ENCODE assay signal across 21 cellular contexts in the genomic region with DNA sequence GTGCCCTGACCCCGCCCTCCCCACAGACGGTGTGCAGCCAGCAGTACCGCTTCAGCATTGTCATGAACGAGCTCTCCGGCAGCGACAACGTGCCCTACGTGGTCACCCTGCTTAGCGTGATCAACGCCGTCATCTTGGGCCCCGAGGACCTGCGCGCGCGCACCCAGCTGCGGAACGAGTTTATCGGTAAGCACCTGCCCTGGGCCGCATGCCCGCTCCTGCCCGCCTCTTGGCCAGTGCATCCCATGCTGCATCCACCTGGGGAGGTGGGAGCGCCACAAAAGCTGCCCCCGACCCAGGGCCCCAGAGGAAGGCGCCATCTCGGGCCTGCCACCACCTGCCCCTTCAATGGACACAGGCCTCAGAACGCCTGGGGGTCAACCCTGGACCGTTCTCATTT. TPM values are rescaled to one million over a fixed set of nuclear protein-coding genes. Genes with fewer than 3 reads are reported as not detected.
DNase-seq lines count a peak whose midpoint lies in the region; ATAC-seq, FAIRE-seq and TF ChIP-seq lines count a peak whose summit lies in the region.
"Had no signal": no experiment of that assay in that cellular context is flagged by ENCODE, and none has a peak within 500 bp of the region (broad histone marks: within the 10 kb centered on the region; RNA-seq: fewer than 3 reads in every experiment).

No MANE protein-coding gene starts in this region.

- no peak overlapping the region for H3K56ac ChIP-seq in H1 (replicated peaks; ENCODE audit: insufficient read length, low read depth, low read length)

- 0 out of 2 replicates have a peak overlapping the region, but pooled peaks have one; percentile 9 for H2BK5ac ChIP-seq in H1 (ENCODE audit: low read depth, low read length)

- H3K23ac ChIP-seq in H1 (ENCODE audit: insufficient read length): no peak overlapping the region

- no peak overlapping the region for H4K5ac ChIP-seq in H1 (ENCODE audit: insufficient read length, low read depth, low read length)

- no peak overlapping the region for H2BK20ac ChIP-seq in H1 (ENCODE audit: low read length)

- peaks cover 0 to 22% (median 16%) of the 10 kb centered on the region in 4 experiments; a peak in 5 of 7 replicates for H3K4me1 ChIP-seq in H1 (replicated peaks in 1 of 4; ENCODE audit: control insufficient read depth in 3 of 4, insufficient read depth in 4 of 4, low read length in 3 of 4)

- H3K79me1 ChIP-seq in H1 (ENCODE audit: low read depth, low read length): 0 out of 2 replicates have a peak, but pooled peaks cover 2% of the 10 kb centered on the region

- H3K4me3 ChIP-seq in H1 (ENCODE audit: extremely low read depth in 1 of 4, insufficient read depth in 2 of 4, low read depth in 3 of 4, low read length in 4 of 4): no peak overlapping the region
- H3K4me3 ChIP-seq: BLaER1, GM23248 had no signal

- H3K4me2 ChIP-seq in H1 (ENCODE audit: insufficient read depth in 1 of 2, low read depth in 2 of 2, low read length in 2 of 2): no peak overlapping the region
- H3K4me2 ChIP-seq: BLaER1, KMS-11 had no signal

- H2AFZ ChIP-seq in H1 (ENCODE audit: low read length): no peak overlapping the region
- H2AFZ ChIP-seq: GM23248 had no signal

- no peak for FAIRE-seq in H1 (lab: Jason Lieb, UNC)
- FAIRE-seq: GM18507 had no signal

- no peak for TF ChIP-seq CTCF in H1 (IDR thresholded peaks at IDR 0.05; ENCODE audit: control extremely low read depth in 1 of 3, insufficient read depth in 1 of 3, low read depth in 1 of 3, low read length in 3 of 3)

- no peak overlapping the region for H2AK5ac ChIP-seq in H1 (ENCODE audit: low read depth, low read length)

- TF ChIP-seq EP300 in H1 (IDR thresholded peaks at IDR 0.05; ENCODE audit: borderline replicate concordance in 1 of 2, low read depth in 2 of 2, low read length in 2 of 2): no peak

- TF ChIP-seq POLR2A in H1 (IDR thresholded peaks at IDR 0.05; ENCODE audit: control extremely low read depth in 1 of 2, low read depth in 2 of 2, low read length in 2 of 2): no peak

- no peak for TF ChIP-seq RAD21 in H1 (IDR thresholded peaks at IDR 0.05 in 1 of 2, conservative IDR thresholded peaks at IDR 0.05 in 1 of 2; ENCODE audit: low read depth in 2 of 2, low read length in 2 of 2)

- WGBS in H1 (ENCODE audit: extremely low coverage in 1 of 2, insufficient coverage in 1 of 2, insufficient read length in 1 of 2, insufficient replicate concordance in 2 of 2, low coverage in 1 of 2, low lambda C conversion rate in 2 of 2, missing lambda C conversion rate in 1 of 2), 2 experiments: 97% methylated on average over 15 of the region's 28 CpGs; no CpG with 5 or more reads in 1 of the 2 experiments

- H3K18ac ChIP-seq in H1 (ENCODE audit: extremely low read depth, low read length): no peak overlapping the region

- peaks cover 0 to 36% of the 10 kb centered on the region in 2 experiments for H4K20me1 ChIP-seq in H1 (replicated peaks in 1 of 2; ENCODE audit: control insufficient read depth in 1 of 2, insufficient read depth in 2 of 2, low read length in 2 of 2)

- peaks cover 6 to 17% of the 10 kb centered on the region in 2 experiments for H3K9me3 ChIP-seq in H1 (ENCODE audit: insufficient read depth in 2 of 2, low read depth in 1 of 2, low read length in 1 of 2)
- H3K9me3 ChIP-seq: BLaER1 had no signal

- no peak for DNase-seq in H1 (ENCODE audit: low read depth in 1 of 2, low spot score in 2 of 2)
- DNase-seq in substantia nigra (lab: John Stamatoyannopoulos, UW): no peak
- DNase-seq: CD4-positive, CD25-positive, alpha-beta regulatory T cell; GM23248; H9; IMR-90; NCI-H1092 treated with DMSO at 0.1 percent for 48 hours; NCI-H1436; NCI-H187; NCI-H2081 treated with DMSO at 0.1 percent for 48 hours; NCI-H2171; NCI-H226; NCI-H510A; RPMI8226; SHP77 had no signal

- no peak overlapping the region for H3K14ac ChIP-seq in H1 (ENCODE audit: insufficient read length)

- no peak overlapping the region for H3K9ac ChIP-seq in H1 (replicated peaks in 1 of 4; ENCODE audit: extremely low read depth in 1 of 4, low read depth in 3 of 4, low read length in 3 of 4)
- H3K9ac ChIP-seq: BLaER1, GM23248, KMS-11 had no signal

- no peak overlapping the region for H4K8ac ChIP-seq in H1 (ENCODE audit: extremely low read depth, insufficient read depth, low read length)

- H2BK120ac ChIP-seq in H1 (replicated peaks; ENCODE audit: low read depth, low read length): no peak overlapping the region

- no peak overlapping the region for H3K4ac ChIP-seq in H1 (replicated peaks; ENCODE audit: insufficient read length, low read depth, low read length)

- no peak overlapping the region for H4K91ac ChIP-seq in H1 (replicated peaks; ENCODE audit: insufficient read length, low read length)

- H3K36me3 ChIP-seq in H1 (ENCODE audit: control insufficient read depth in 2 of 4, insufficient read depth in 4 of 4, low read length in 3 of 4): peaks cover 2 to 29% (median 12%) of the 10 kb centered on the region in 4 experiments; a peak in 6 of 8 replicates

- no peaks in the 10 kb centered on the region for H3K27me3 ChIP-seq in H1 (replicated peaks in 1 of 4; ENCODE audit: control insufficient read depth in 3 of 4, extremely low read depth in 1 of 4, insufficient read depth in 3 of 4, low read length in 3 of 4)
- H3K27me3 ChIP-seq: BLaER1 had no signal

- no peak overlapping the region for H2BK12ac ChIP-seq in H1 (ENCODE audit: low read depth, low read length)

- no peak for ATAC-seq in GM18519 (IDR thresholded peaks at IDR 0.05; ENCODE audit: low FRiP score, unreplicated experiment)
- ATAC-seq in HG03378 (IDR thresholded peaks at IDR 0.05; ENCODE audit: unreplicated experiment): no peak

- POLR2A ChIA-PET in H1 (lab: Charles Lee; ENCODE audit: partially characterized antibody): interaction anchor here (1.2 to 2.1 kb wide), 2 partner anchors 9 to 26 kb away, joined by 4 to 5 read pairs; no protein-coding TSS in a partner anchor

- H3K23me2 ChIP-seq in H1 (ENCODE audit: low read depth, low read length): no peaks in the 10 kb centered on the region; the same call in 1 of the 2 replicates

- H3K27ac ChIP-seq in angular gyrus (ENCODE audit: low read depth, low read length) (peak overlapping the region; percentile 49), H1 (ENCODE audit: low read depth, low read length) (no peak overlapping the region), substantia nigra (ENCODE audit: low read depth, low read length, poor library complexity, severe bottlenecking) (peak overlapping the region; percentile 90)
- H3K27ac ChIP-seq: BLaER1, GM23248, KMS-11 had no signal

- H3K79me2 ChIP-seq in H1 (ENCODE audit: control insufficient read depth in 1 of 2, insufficient read depth in 2 of 2, low read length in 2 of 2): no peaks in the 10 kb centered on the region

- H2BK15ac ChIP-seq in H1 (ENCODE audit: low read length): no peak overlapping the region

- CTCF ChIA-PET in H1 (lab: Charles Lee; ENCODE audit: partially characterized antibody): interaction anchor here (0.9 to 1.4 kb wide), 4 partner anchors 19 to 57 kb away, joined by 3 read pairs; no protein-coding TSS in a partner anchor

TF ChIP-seq in H1, 55 proteins besides CTCF, POLR2A, EP300 and RAD21:
- TF ChIP-seq RBBP5 (IDR thresholded peaks at IDR 0.05; ENCODE audit: borderline replicate concordance, low read depth, low read length): no peak
- no peak for TF ChIP-seq KDM5A (IDR thresholded peaks at IDR 0.05; ENCODE audit: low read length)
- no peak for TF ChIP-seq POLR2AphosphoS5 (IDR thresholded peaks at IDR 0.05; ENCODE audit: low read depth, low read length)
- no peak for TF ChIP-seq GABPA (IDR thresholded peaks at IDR 0.05; ENCODE audit: borderline replicate concordance, insufficient read depth, low read length)
- TF ChIP-seq RFX5 (IDR thresholded peaks at IDR 0.05; ENCODE audit: borderline replicate concordance, low read depth, low read length): no peak
- TF ChIP-seq MAFK (IDR thresholded peaks at IDR 0.05; ENCODE audit: low read depth, low read length): no peak
TF ChIP-seq in H1: peak in this region for 0.

RNA-seq across cellular contexts. Expression of a gene that starts 13.9 kb away (rescaled TPM):
- 54.0 and 59.5 TPM in 2 replicates for total RNA-seq in H1 (2021; fragmentation: NEBNext Ultra II Directional; extraction: Animal tissue kit (Norgen Biotek cat#: 25700))
- polyA plus RNA-seq in H1 (2011; rRNA removed): 29.1 and 42.3 TPM in 2 replicates
- polyA plus RNA-seq in H1 (2011; cell fraction: cytosol; rRNA removed): 28.5 TPM
- polyA plus RNA-seq in H1 (2011; cell fraction: nucleus; rRNA removed): 143 TPM
- polyA plus RNA-seq in H1 (2012, experiment 1 of 2): 27.3 to 49.9 TPM (median 47.0 TPM) in 4 replicates
- 33.6 TPM for polyA plus RNA-seq in H1 (2012, experiment 2 of 2)
- polyA plus RNA-seq in H1 (2013, experiment 1 of 2): 36.0 TPM
- 32.6 TPM for polyA plus RNA-seq in H1 (2013, experiment 2 of 2)
- 12.8 and 15.1 TPM in 2 replicates for polyA minus RNA-seq in H1 (2011; rRNA and poly(A)+ RNA removed)
- 22.1 TPM for polyA minus RNA-seq in H1 (2011; cell fraction: cytosol; rRNA and poly(A)+ RNA removed)
- polyA minus RNA-seq in H1 (2011; cell fraction: nucleus; rRNA and poly(A)+ RNA removed): 27.8 TPM

RNA-seq across cellular contexts. Expression of a gene that starts 20.8 kb away (rescaled TPM):
- total RNA-seq in H1 (2021; fragmentation: NEBNext Ultra II Directional; extraction: Animal tissue kit (Norgen Biotek cat#: 25700)): 7.9 and 8.9 TPM in 2 replicates
- 7.1 and 9.4 TPM in 2 replicates for polyA plus RNA-seq in H1 (2011; rRNA removed)
- polyA plus RNA-seq in H1 (2011; cell fraction: cytosol; rRNA removed): 12.8 TPM
- 43.4 TPM for polyA plus RNA-seq in H1 (2011; cell fraction: nucleus; rRNA removed)
- 8.2 to 15.0 TPM (median 11.8 TPM) in 4 replicates for polyA plus RNA-seq in H1 (2012, experiment 1 of 2)
- 9.8 TPM for polyA plus RNA-seq in H1 (2012, experiment 2 of 2)
- 6.2 TPM for polyA plus RNA-seq in H1 (2013, experiment 1 of 2)
- 5.8 TPM for polyA plus RNA-seq in H1 (2013, experiment 2 of 2)
- polyA minus RNA-seq in H1 (2011; rRNA and poly(A)+ RNA removed): 3.2 and 7.1 TPM in 2 replicates
- 2.6 TPM for polyA minus RNA-seq in H1 (2011; cell fraction: cytosol; rRNA and poly(A)+ RNA removed)
- polyA minus RNA-seq in H1 (2011; cell fraction: nucleus; rRNA and poly(A)+ RNA removed): 11.0 TPM

RNA-seq across cellular contexts. Expression of a gene that starts 49.7 kb away (rescaled TPM):
- total RNA-seq in H1 (2021; fragmentation: NEBNext Ultra II Directional; extraction: Animal tissue kit (Norgen Biotek cat#: 25700)): 123 and 135 TPM in 2 replicates
- 517 and 589 TPM in 2 replicates for polyA plus RNA-seq in H1 (2011; rRNA removed)
- polyA plus RNA-seq in H1 (2011; cell fraction: cytosol; rRNA removed): 330 TPM
- 307 TPM for polyA plus RNA-seq in H1 (2011; cell fraction: nucleus; rRNA removed)
- polyA plus RNA-seq in H1 (2012, experiment 1 of 2): 85.5 to 181 TPM (median 172 TPM) in 4 replicates
- polyA plus RNA-seq in H1 (2012, experiment 2 of 2): 271 TPM
- polyA plus RNA-seq in H1 (2013, experiment 1 of 2): 207 TPM
- 187 TPM for polyA plus RNA-seq in H1 (2013, experiment 2 of 2)
- polyA minus RNA-seq in H1 (2011; rRNA and poly(A)+ RNA removed): 23.9 and 34.6 TPM in 2 replicates
- 70.6 TPM for polyA minus RNA-seq in H1 (2011; cell fraction: cytosol; rRNA and poly(A)+ RNA removed)
- polyA minus RNA-seq in H1 (2011; cell fraction: nucleus; rRNA and poly(A)+ RNA removed): 52.2 TPM
